ENCODE assay signal across 1 cellular context in the genomic region with DNA sequence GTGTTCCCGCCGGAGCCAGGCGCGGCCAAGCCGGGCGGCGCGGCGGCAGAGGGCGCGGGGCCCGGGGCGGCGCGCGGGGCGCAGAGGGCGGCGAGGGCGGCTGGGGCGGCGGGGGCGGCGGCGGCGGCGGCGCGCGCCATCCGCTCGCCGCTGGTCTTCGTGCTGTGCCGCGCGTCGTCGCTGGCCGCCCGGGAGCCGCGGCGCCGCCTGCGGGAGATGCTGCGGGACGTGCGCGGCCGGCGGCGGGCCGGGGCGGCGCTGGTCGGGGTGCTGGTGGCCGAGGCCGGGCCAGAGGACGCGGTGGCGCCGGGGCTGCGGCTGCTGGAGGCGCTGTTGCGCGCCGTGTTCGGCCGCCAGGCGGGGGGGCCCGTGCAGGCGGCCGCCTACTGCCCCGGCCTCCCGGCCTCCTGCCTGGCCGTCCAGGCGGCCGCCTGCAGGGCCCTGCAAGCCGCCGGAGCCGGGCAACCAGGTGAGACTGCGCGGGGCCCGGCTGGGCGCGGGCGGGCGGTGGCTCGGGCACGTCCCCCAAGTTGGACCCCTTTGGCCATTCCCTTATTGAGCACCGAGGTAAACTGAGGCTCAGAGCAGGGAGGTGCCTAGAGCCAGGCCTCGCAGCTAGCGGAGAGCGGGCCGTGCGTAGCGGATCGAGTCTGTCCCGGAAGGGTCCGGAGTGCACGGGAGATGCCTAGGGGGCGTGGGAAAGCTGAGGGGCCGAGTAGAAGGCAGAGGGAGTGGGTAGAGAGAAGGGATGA.
A peak's percentile ranks its signal among the peaks of the same experiment; 100 is the strongest.
TF ChIP-seq lines count a peak whose summit lies in the region.

No MANE protein-coding gene starts in this region.

TF ChIP-seq in HepG2, 621 proteins besides CTCF, POLR2A, EP300 and RAD21 (continued from another document):
- peak; percentile 44; the same call in 1 of the 2 replicates for TF ChIP-seq UBTF (CRISPR knock-in tag; IDR thresholded peaks at IDR 0.05)
- TF ChIP-seq ELK4 (CRISPR knock-in tag; IDR thresholded peaks at IDR 0.05; ENCODE audit: borderline replicate concordance), result no peak
- peak; percentile 82 for TF ChIP-seq SPEN (CRISPR knock-in tag; IDR thresholded peaks at IDR 0.05; ENCODE audit: low read depth)
- TF ChIP-seq ARHGAP35 (CRISPR knock-in tag; IDR thresholded peaks at IDR 0.05; ENCODE audit: borderline replicate concordance), result 0 out of 2 replicates have a peak, but pooled peaks have one; percentile 56
TF ChIP-seq in HepG2: peak in this region for 78.
